In genomic region chr11:57762235-57762866, GRCh38 we compare ENCODE assay signal across 9 cellular contexts. TPM values are rescaled to one million over a fixed set of nuclear protein-coding genes. Genes with fewer than 3 reads are reported as not detected.
A peak's percentile ranks its signal among the peaks of the same experiment; 100 is the strongest.
DNase-seq lines count a peak whose midpoint lies in the region; ATAC-seq and TF ChIP-seq lines count a peak whose summit lies in the region.
"Had no signal": no experiment of that assay in that cellular context is flagged by ENCODE, and none has a peak within 500 bp of the region (broad histone marks: within the 10 kb centered on the region; RNA-seq: fewer than 3 reads in every experiment).

No MANE protein-coding gene starts in this region.

- no peaks in the 10 kb centered on the region for H3K9me3 ChIP-seq in ascending aorta
- H3K9me3 ChIP-seq: BLaER1 treated with 17β-estradiol and CSF1 and Interleukin-3, amounts not matched to agents 10 nM and 100 nM had no signal

- H3K36me3 ChIP-seq in ascending aorta = no peaks in the 10 kb centered on the region
- H3K36me3 ChIP-seq: BLaER1 treated with 17β-estradiol and CSF1 and Interleukin-3, amounts not matched to agents 10 nM and 100 nM had no signal

- intact Hi-C loops in ascending aorta (cut with DNase I) = loop anchor here (2.0 to 5.0 kb wide), 5 partner anchors 16 to 815 kb away; partner anchors contain the start of genes LPXN, UBE2L6, ZDHHC5 and ZFP91

- no peaks in the 10 kb centered on the region for H3K27me3 ChIP-seq in ascending aorta

- peak overlapping the region; percentile 66 to 79 for H3K4me3 ChIP-seq in ascending aorta

- no peak for ATAC-seq in GM21423 (IDR thresholded peaks at IDR 0.05; ENCODE audit: unreplicated experiment)

- H3K4me1 ChIP-seq in ascending aorta = peaks cover 0 to 21% of the 10 kb centered on the region in 2 donors

- TF ChIP-seq CTCF in ascending aorta (IDR thresholded peaks at IDR 0.05) = no peak

- peak overlapping the region; percentile 83 to 96 for H3K27ac ChIP-seq in ascending aorta
- peak overlapping the region; percentile 86 for H3K27ac ChIP-seq in substantia nigra (ENCODE audit: low read depth, low read length, poor library complexity, severe bottlenecking)

- DNase-seq in NCI-H146 (lab: John Stamatoyannopoulos, UW) (peak; percentile 5), NCI-H146 treated with DMSO at 0.1 percent for 48 hours (lab: John Stamatoyannopoulos, UW; ENCODE audit: unreplicated experiment) (no peak), ascending aorta (ENCODE audit: low spot score in 2 of 2) (no peak), kidney tubule cell (ENCODE audit: low spot score) (peak; percentile 44), substantia nigra (lab: John Stamatoyannopoulos, UW) (peak in 4 of 49 donors; percentile 1 to 6 (median 4)), ecto neural progenitor cell (ENCODE audit: low spot score) (no peak), T-helper 1 cell (no peak)

RNA-seq across cellular contexts. Expression of gene CTNND1, which starts 0.7 kb away (rescaled TPM):
- total RNA-seq in ascending aorta = 69.5 TPM

RNA-seq across cellular contexts. Expression of gene BTBD18, which starts 10.7 kb away (rescaled TPM):
- total RNA-seq in ascending aorta = not detected

RNA-seq across cellular contexts. Expression of gene SELENOH, which starts 21.1 kb away (rescaled TPM):
- total RNA-seq in ascending aorta = 113 TPM

RNA-seq across cellular contexts. Expression of gene TMX2, which starts 50.0 kb away (rescaled TPM):
- total RNA-seq in ascending aorta = 65.3 TPM

RNA-seq across cellular contexts. Expression of gene MED19, which starts 50.3 kb away (rescaled TPM):
- 35.2 TPM for total RNA-seq in ascending aorta

Comparison
In these comparisons a context has a peak if more than half of its experiments do, and no peak if none do; other contexts are left out.
1. DNase-seq: peak in NCI-H146 (single experiment) and kidney tubule cell (single experiment); none in NCI-H146 treated with DMSO at 0.1 percent for 48 hours (single experiment), ascending aorta (0 of 2), ecto neural progenitor cell (single experiment) and T-helper 1 cell (0 of 5).